Comparison of ENCODE assay signal across 1 cellular context in the genomic region with DNA sequence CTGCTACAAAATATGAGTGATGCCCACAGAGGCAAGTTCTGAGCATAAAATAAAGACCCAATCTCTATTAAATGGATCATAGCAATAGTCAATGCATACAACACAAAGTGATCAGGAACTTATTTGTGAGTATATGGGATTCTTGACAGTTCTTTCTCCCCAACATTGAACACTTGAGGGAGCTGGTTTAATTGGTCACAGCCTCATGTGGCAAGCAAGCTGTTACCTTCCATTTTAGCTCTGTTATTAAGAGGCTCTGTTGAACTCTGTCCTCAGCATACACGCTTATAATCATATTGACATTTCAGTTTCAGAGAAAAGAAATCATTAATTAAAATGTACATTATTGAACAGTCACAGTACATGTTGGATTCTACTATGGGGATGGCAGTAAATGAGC.
TF ChIP-seq lines count a peak whose summit lies in the region.

No MANE protein-coding gene starts in this region.

TF ChIP-seq in GM23338, 12 proteins besides CTCF, POLR2A, EP300 and RAD21 (continued from another document):
- no peak for TF ChIP-seq ZNF331 (CRISPR knock-in tag; IDR thresholded peaks at IDR 0.05; ENCODE audit: low read depth)
